Comparison of ENCODE assay signal across 12 cellular contexts in genomic region chr6:163001341-163001740, GRCh38.
DNase-seq lines count a peak whose midpoint lies in the region; ATAC-seq, FAIRE-seq and TF ChIP-seq lines count a peak whose summit lies in the region.
"Had no signal": no experiment of that assay in that cellular context is flagged by ENCODE, and none has a peak within 500 bp of the region (broad histone marks: within the 10 kb centered on the region; RNA-seq: fewer than 3 reads in every experiment).

No MANE protein-coding gene starts in this region.

- H4K8ac ChIP-seq in neuronal stem cell (ENCODE audit: low read depth, low read length) = no peak overlapping the region

- TF ChIP-seq CTCF in GM20000 (IDR thresholded peaks at IDR 0.05; ENCODE audit: extremely low read depth, missing control alignments) = no peak
- no peak for TF ChIP-seq CTCF in RWPE1 (conservative IDR thresholded peaks at IDR 0.05; ENCODE audit: low read depth)
- no peak for TF ChIP-seq CTCF in kidney (IDR thresholded peaks at IDR 0.05; ENCODE audit: borderline replicate concordance, extremely low read depth, insufficient read depth)

- H3K9me3 ChIP-seq in kidney (ENCODE audit: control insufficient read depth in 1 of 2, low read length in 2 of 2) (no peaks in the 10 kb centered on the region), neuronal stem cell (replicated peaks in 1 of 2; ENCODE audit: control insufficient read depth in 2 of 2, insufficient read depth in 1 of 2, low read depth in 1 of 2, low read length in 2 of 2) (no peaks in the 10 kb centered on the region)

- H3K23ac ChIP-seq in neuronal stem cell (ENCODE audit: low read depth, low read length, poor library complexity) = no peak overlapping the region

- CTCF ChIA-PET in RWPE1 (lab: Yijun Ruan, JAX) = no interaction called here

- WGBS in neuronal stem cell (ENCODE audit: extremely low coverage in 2 of 2, insufficient read length in 2 of 2, insufficient replicate concordance in 1 of 2), 2 donors = no CpG with 5 or more reads among the region's 3 CpGs

- no peak for FAIRE-seq in kidney (lab: Jason Lieb, UNC)

- no peaks in the 10 kb centered on the region for H3K79me1 ChIP-seq in neuronal stem cell (ENCODE audit: low read depth, low read length)

- POLR2A ChIA-PET in RWPE1 (lab: Yijun Ruan, JAX; ENCODE audit: low non-redundant PET) = no interaction called here

- H3K9ac ChIP-seq in kidney (ENCODE audit: low read length in 2 of 2) = no peak overlapping the region
- H3K9ac ChIP-seq in neuronal stem cell (ENCODE audit: low read depth, low read length, poor library complexity) = no peak overlapping the region

- H3K4me3 ChIP-seq in kidney (ENCODE audit: low read length in 2 of 2) = no peak overlapping the region
- H3K4me3 ChIP-seq in neuronal stem cell (ENCODE audit: low read length in 2 of 2) = no peak overlapping the region
- H3K4me3 ChIP-seq: GM23338 had no signal

- H2BK5ac ChIP-seq in neuronal stem cell (ENCODE audit: low read length) = no peak overlapping the region

- H3K14ac ChIP-seq in neuronal stem cell (ENCODE audit: low read length) = no peak overlapping the region

- H3K18ac ChIP-seq in neuronal stem cell (ENCODE audit: low read length) = no peak overlapping the region

- H3K27ac ChIP-seq in RWPE1 = no peak overlapping the region
- no peak overlapping the region for H3K27ac ChIP-seq in kidney (ENCODE audit: low read depth in 2 of 2, low read length in 2 of 2)
- no peak overlapping the region for H3K27ac ChIP-seq in neuronal stem cell (replicated peaks; ENCODE audit: low read length)

- H2BK15ac ChIP-seq in neuronal stem cell (ENCODE audit: low read length) = no peak overlapping the region

- no peak overlapping the region for H4K91ac ChIP-seq in neuronal stem cell (ENCODE audit: low read depth, low read length, poor library complexity)

- H3K4ac ChIP-seq in neuronal stem cell (ENCODE audit: low read length) = no peak overlapping the region

- H3K4me1 ChIP-seq in kidney (ENCODE audit: control insufficient read depth in 1 of 2, insufficient read depth in 1 of 2, low read depth in 1 of 2, low read length in 2 of 2) = no peaks in the 10 kb centered on the region
- H3K4me1 ChIP-seq in neuronal stem cell (ENCODE audit: control insufficient read depth in 2 of 2, insufficient read depth in 1 of 2, low read depth in 1 of 2, low read length in 2 of 2) = no peaks in the 10 kb centered on the region

- H3K36me3 ChIP-seq in kidney (ENCODE audit: control insufficient read depth in 1 of 2, insufficient read depth in 2 of 2, low read length in 2 of 2) = no peaks in the 10 kb centered on the region
- no peaks in the 10 kb centered on the region for H3K36me3 ChIP-seq in neuronal stem cell (replicated peaks in 1 of 2; ENCODE audit: control insufficient read depth in 2 of 2, insufficient read depth in 2 of 2, low read length in 2 of 2)

- DNase-seq in GM20000 (ENCODE audit: low spot score) (peak; percentile 34), RWPE1 (ENCODE audit: low spot score) (peak; percentile 8), AG08396 (ENCODE audit: low spot score) (no peak), kidney (no peak), neuronal stem cell (ENCODE audit: low spot score) (no peak), islet precursor cell (no peak)
- DNase-seq: CD8-positive, alpha-beta T cell; NCI-H1105 treated with DMSO at 0.1 percent for 48 hours; nucleus accumbens had no signal

- intact Hi-C loops in kidney (cut with DNase I) = no loop called here

- H2BK12ac ChIP-seq in neuronal stem cell (ENCODE audit: low read length) = no peak overlapping the region

- no peak overlapping the region for H2AK5ac ChIP-seq in neuronal stem cell (ENCODE audit: low read depth, low read length)

- no peak overlapping the region for H3K4me2 ChIP-seq in neuronal stem cell (ENCODE audit: insufficient read depth, low read length, poor library complexity, severe bottlenecking)
- H3K4me2 ChIP-seq: GM23338 had no signal

- no peaks in the 10 kb centered on the region for H3K27me3 ChIP-seq in neuronal stem cell (ENCODE audit: control insufficient read depth in 3 of 3, insufficient read depth in 3 of 3, low read depth in 1 of 3, low read length in 3 of 3)

- H2AFZ ChIP-seq in neuronal stem cell (ENCODE audit: low read length) = no peak overlapping the region
- H2AFZ ChIP-seq: GM23338 had no signal

- H2BK120ac ChIP-seq in neuronal stem cell (ENCODE audit: low read depth, low read length) = no peak overlapping the region

- ATAC-seq in GM18499 (IDR thresholded peaks at IDR 0.05; ENCODE audit: insufficient read depth, unreplicated experiment) (peak; percentile 99), HG03060 (IDR thresholded peaks at IDR 0.05; ENCODE audit: low read depth, unreplicated experiment) (peak; percentile 98)
- ATAC-seq: CD8-positive, alpha-beta T cell; GM23338 had no signal

Comparison
In these comparisons a context has a peak if more than half of its experiments do, and no peak if none do; other contexts are left out.
1. DNase-seq: peak in GM20000 (single experiment) and RWPE1 (single experiment); none in AG08396 (single experiment), kidney (single experiment), neuronal stem cell (single experiment) and islet precursor cell (single experiment).